ENCODE assay signal across 26 cellular contexts in the genomic region with DNA sequence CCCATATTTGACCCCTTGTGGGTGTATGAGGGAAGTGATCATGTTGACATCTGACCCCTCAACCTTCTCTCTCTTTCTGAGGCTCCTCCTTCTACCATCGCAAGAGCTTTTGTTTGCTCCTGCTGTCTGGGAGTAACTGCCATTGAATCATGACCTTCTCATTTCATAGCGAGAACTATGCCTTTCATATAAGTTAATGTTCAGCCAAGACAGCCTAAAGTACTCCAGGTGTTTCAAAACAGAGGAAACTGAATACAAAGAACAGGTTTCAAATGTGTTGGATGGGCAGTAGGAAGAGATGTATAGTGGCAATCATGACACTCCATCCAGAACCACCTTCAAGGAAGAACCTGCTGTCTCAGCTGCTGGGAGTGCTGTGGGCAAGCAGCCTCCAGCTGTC.
DNase-seq lines count a peak whose midpoint lies in the region; ATAC-seq and TF ChIP-seq lines count a peak whose summit lies in the region.
"Had no signal": no experiment of that assay in that cellular context is flagged by ENCODE, and none has a peak within 500 bp of the region (broad histone marks: within the 10 kb centered on the region; RNA-seq: fewer than 3 reads in every experiment).

No MANE protein-coding gene starts in this region.

- no peak for TF ChIP-seq EP300 in gastroesophageal sphincter (IDR thresholded peaks at IDR 0.05)

- H3K27me3 ChIP-seq in gastroesophageal sphincter: no peaks in the 10 kb centered on the region
- H3K27me3 ChIP-seq: BLaER1 had no signal

- H3K4me1 ChIP-seq in gastroesophageal sphincter: no peaks in the 10 kb centered on the region
- H3K4me1 ChIP-seq: BLaER1, breast epithelium, parathyroid adenoma had no signal

- no peaks in the 10 kb centered on the region for H3K36me3 ChIP-seq in gastroesophageal sphincter
- H3K36me3 ChIP-seq: BLaER1, breast epithelium, thoracic aorta had no signal

- no peaks in the 10 kb centered on the region for H3K9me3 ChIP-seq in gastroesophageal sphincter
- H3K9me3 ChIP-seq: BLaER1, breast epithelium, SK-N-SH, thoracic aorta had no signal

- H3K27ac ChIP-seq in gastroesophageal sphincter: no peak overlapping the region
- H3K27ac ChIP-seq: BLaER1, breast epithelium, KMS-11, parathyroid adenoma, skin epidermis, thoracic aorta had no signal

- ATAC-seq in GM18511 (IDR thresholded peaks at IDR 0.05; ENCODE audit: unreplicated experiment): peak; percentile 51
- ATAC-seq in HG03378 (IDR thresholded peaks at IDR 0.05; ENCODE audit: unreplicated experiment): peak; percentile 6
- no peak for ATAC-seq in gastroesophageal sphincter
- ATAC-seq: PC-3 had no signal

- DNase-seq in DMS53 treated with DMSO at 0.1 percent for 48 hours (lab: John Stamatoyannopoulos, UW; ENCODE audit: unreplicated experiment) (peak; percentile 13), kidney tubule cell (ENCODE audit: low spot score) (peak; percentile 10), GM03348 (ENCODE audit: low spot score) (no peak), NCI-H1417 (lab: John Stamatoyannopoulos, UW) (no peak), epidermal melanocyte (ENCODE audit: insufficient read length, low spot score) (no peak)
- DNase-seq: activated B cell treated with CpG ODN at 0.5 μM for 24 hours, activated gamma-delta T cell treated with Interleukin-2 at 50 U/mL for 16 hours, amygdala, GOT3, hippocampal formation, immature natural killer cell, mammary epithelial cell, NCI-H2029, NCI-H2227 treated with DMSO at 0.1 percent for 48 hours, NCI-H526 treated with DMSO at 0.1 percent for 48 hours, PC-3, SK-N-SH had no signal

- WGBS in gastroesophageal sphincter (ENCODE audit: low coverage in 1 of 2), 2 donors: 100% methylated on average over 2 of the region's 2 CpGs; no CpG with 5 or more reads in 1 of the 2 donors

- H3K4me3 ChIP-seq in gastroesophageal sphincter: no peak overlapping the region
- H3K4me3 ChIP-seq: BLaER1, breast epithelium, skin epidermis, thoracic aorta had no signal

- no peak for TF ChIP-seq POLR2A in gastroesophageal sphincter (IDR thresholded peaks at IDR 0.05)

- TF ChIP-seq CTCF in gastroesophageal sphincter (IDR thresholded peaks at IDR 0.05): no peak

Comparison
In these comparisons a context has a peak if more than half of its experiments do, and no peak if none do; other contexts are left out.
1. DNase-seq: peak in DMS53 treated with DMSO at 0.1 percent for 48 hours (single experiment) and kidney tubule cell (single experiment); none in GM03348 (single experiment), NCI-H1417 (0 of 3) and epidermal melanocyte (single experiment).